9 cellular contexts compared by ENCODE assay signal in genomic region chr17:80859004-80859941, GRCh38.
A peak's percentile ranks its signal among the peaks of the same experiment; 100 is the strongest.
DNase-seq lines count a peak whose midpoint lies in the region; ATAC-seq and TF ChIP-seq lines count a peak whose summit lies in the region.
"Had no signal": no experiment of that assay in that cellular context is flagged by ENCODE, and none has a peak within 500 bp of the region (broad histone marks: within the 10 kb centered on the region; RNA-seq: fewer than 3 reads in every experiment).

No MANE protein-coding gene starts in this region.

- peaks cover 4 to 14% (median 4%) of the 10 kb centered on the region in 5 experiments for H3K9me3 Mint-ChIP-seq in brain

- H3K27me3 ChIP-seq in MG63 (no peaks in the 10 kb centered on the region), tibial nerve (no peaks in the 10 kb centered on the region)

- DNase-seq in AG08396 (ENCODE audit: low spot score) (peak; percentile 90), MG63 (peak; percentile 63), kidney tubule cell (ENCODE audit: low spot score) (peak; percentile 90), tibial nerve (ENCODE audit: low spot score in 2 of 2) (peak; percentile 58 to 67), KG1 (lab: John Stamatoyannopoulos, UW) (no peak)

- no peak for TF ChIP-seq CTCF in brain (conservative IDR thresholded peaks at IDR 0.05)
- peak in 2 of 5 experiments; percentile 13 to 29 for TF ChIP-seq CTCF in tibial nerve (IDR thresholded peaks at IDR 0.05)

- peak overlapping the region in 3 of 5 experiments; percentile 43 to 75 (median 53) for H3K4me3 Mint-ChIP-seq in brain

- peak overlapping the region; percentile 29 to 79 (median 60) for H3K27ac ChIP-seq in tibial nerve

- H3K36me3 ChIP-seq in MG63 (peaks cover 63% of the 10 kb centered on the region), tibial nerve (peaks cover 0 to 52% (median 0%) of the 10 kb centered on the region in 3 donors)

- H3K4me3 ChIP-seq in MG63 (no peak overlapping the region), tibial nerve (no peak overlapping the region)
- H3K4me3 ChIP-seq: GM12878 had no signal

- peaks cover 51% of the 10 kb centered on the region for H3K4me1 Mint-ChIP-seq in brain

- H3K9me3 ChIP-seq in MG63 (no peaks in the 10 kb centered on the region), tibial nerve (no peaks in the 10 kb centered on the region)

- peak in 1 of 2 donors; percentile 58 for TF ChIP-seq EP300 in tibial nerve (IDR thresholded peaks at IDR 0.05)

- peaks cover 0 to 27% (median 17%) of the 10 kb centered on the region in 4 donors for H3K4me1 ChIP-seq in tibial nerve

- H3K27ac Mint-ChIP-seq in brain, result peak overlapping the region; percentile 78 to 98 (median 96)

- TF ChIP-seq POLR2A in tibial nerve (IDR thresholded peaks at IDR 0.05), result no peak

- no peaks in the 10 kb centered on the region for H3K27me3 Mint-ChIP-seq in brain

- H3K36me3 Mint-ChIP-seq in brain, result peaks cover 34% of the 10 kb centered on the region

- ATAC-seq in HG02571 (IDR thresholded peaks at IDR 0.05; ENCODE audit: unreplicated experiment) (no peak), GM19023 (IDR thresholded peaks at IDR 0.05; ENCODE audit: unreplicated experiment) (no peak)
- ATAC-seq: GM12878 had no signal

- 39 to 42% methylated on average over 32 to 39 of the region's 40 CpGs for WGBS in tibial nerve, 2 donors
